1 cellular context compared by ENCODE assay signal in the genomic region with DNA sequence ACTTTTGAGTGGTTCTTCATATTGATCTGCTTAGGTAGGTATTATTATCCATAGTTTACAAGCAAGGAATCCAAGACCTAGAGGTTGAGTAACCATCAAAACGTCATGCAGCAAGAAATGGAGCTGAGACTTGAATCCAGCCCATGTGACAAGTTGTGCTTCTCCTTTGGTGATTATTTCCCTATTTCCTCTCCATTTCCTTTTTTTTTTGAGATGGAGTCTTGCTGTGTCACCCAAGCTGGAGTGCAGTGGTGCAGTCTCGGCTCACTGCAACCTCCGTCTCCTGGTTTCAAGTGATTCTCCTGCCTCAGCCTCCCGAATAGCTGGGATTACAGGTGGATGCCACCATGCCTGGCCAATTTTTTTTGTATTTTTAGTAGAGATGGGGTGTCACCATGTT.
A peak's percentile ranks its signal among the peaks of the same experiment; 100 is the strongest.
TF ChIP-seq lines count a peak whose summit lies in the region.

No MANE protein-coding gene starts in this region.

TF ChIP-seq in K562, 482 proteins besides CTCF, POLR2A, EP300 and RAD21:
- TF ChIP-seq POLR2G (IDR thresholded peaks at IDR 0.05; ENCODE audit: low read depth, low read length) (0 out of 2 replicates have a peak, but pooled peaks have one; percentile 20), NFE2 (IDR thresholded peaks at IDR 0.05; ENCODE audit: low read depth) (peak; percentile 70), ZNF316 (IDR thresholded peaks at IDR 0.05) (peak; percentile 45; the same call in 1 of the 2 replicates), LARP7 (IDR thresholded peaks at IDR 0.05) (0 out of 2 replicates have a peak, but pooled peaks have one; percentile 21), L3MBTL2 (IDR thresholded peaks at IDR 0.05) (peak; percentile 29; the same call in 1 of the 2 replicates), PRDM10 (IDR thresholded peaks at IDR 0.05; ENCODE audit: partially characterized antibody) (peak; percentile 35), ZNF384 (IDR thresholded peaks at IDR 0.05; ENCODE audit: low read depth, low read length) (peak; percentile 21; the same call in 1 of the 2 replicates), BCOR (IDR thresholded peaks at IDR 0.05) (0 out of 2 replicates have a peak, but pooled peaks have one; percentile 29), SPI1 (IDR thresholded peaks at IDR 0.05; ENCODE audit: borderline replicate concordance, low read depth, low read length) (peak; percentile 59; the same call in 1 of the 2 replicates), SMARCE1 (IDR thresholded peaks at IDR 0.05) (peak; percentile 19; the same call in 1 of the 2 replicates), C11orf30 (IDR thresholded peaks at IDR 0.05; ENCODE audit: low read depth) (peak; percentile 54; the same call in 1 of the 2 replicates), FOSL1 (tag; conservative IDR thresholded peaks at IDR 0.05) (0 out of 2 replicates have a peak, but pooled peaks have one; percentile 9)
